ENCODE assay signal across 12 cellular contexts in genomic region chr10:29257106-29257783, GRCh38. TPM values are rescaled to one million over a fixed set of nuclear protein-coding genes. Genes with fewer than 3 reads are reported as not detected.
DNase-seq lines count a peak whose midpoint lies in the region; ATAC-seq and TF ChIP-seq lines count a peak whose summit lies in the region.
"Had no signal": no experiment of that assay in that cellular context is flagged by ENCODE, and none has a peak within 500 bp of the region (broad histone marks: within the 10 kb centered on the region; RNA-seq: fewer than 3 reads in every experiment).

No MANE protein-coding gene starts in this region.

- no peaks in the 10 kb centered on the region for H3K36me3 ChIP-seq in thoracic aorta

- no peaks in the 10 kb centered on the region for H3K9me3 ChIP-seq in thoracic aorta

- TF ChIP-seq CTCF in thoracic aorta (IDR thresholded peaks at IDR 0.05) (no peak), GM20000 (IDR thresholded peaks at IDR 0.05; ENCODE audit: extremely low read depth, missing control alignments) (no peak)

- ATAC-seq in thoracic aorta (ENCODE audit: insufficient number of reproducible peaks, low FRiP score, low read depth) (peak; percentile 68), HG03439 (IDR thresholded peaks at IDR 0.05; ENCODE audit: unreplicated experiment) (no peak), HG03175 (IDR thresholded peaks at IDR 0.05; ENCODE audit: unreplicated experiment) (no peak)

- no peaks in the 10 kb centered on the region for H3K27me3 ChIP-seq in thoracic aorta (replicated peaks; ENCODE audit: insufficient read depth)

- peaks cover 0 to 16% of the 10 kb centered on the region in 2 donors for H3K4me1 ChIP-seq in thoracic aorta (ENCODE audit: control insufficient read depth in 1 of 2, low read depth in 2 of 2)

- H3K4me3 ChIP-seq in thoracic aorta = peak overlapping the region; percentile 40

- H3K27ac ChIP-seq in thoracic aorta = peak overlapping the region; percentile 18 to 33

- DNase-seq in HT1080 (ENCODE audit: low read depth) (peak; percentile 38), amniotic stem cell (lab: John Stamatoyannopoulos, UW) (peak; percentile 52), islet precursor cell (peak; percentile 77), thoracic aorta (ENCODE audit: low spot score) (peak; percentile 9), GM20000 (ENCODE audit: low spot score) (no peak), COLO668 (lab: John Stamatoyannopoulos, UW; ENCODE audit: unreplicated experiment) (no peak)
- DNase-seq: activated CD4-positive, alpha-beta T cell treated with anti-CD3 and anti-CD28 coated beads, Interleukin-2, amount 50 U/mL, for 4 hours; NCI-H446 treated with DMSO at 0.1 percent for 48 hours had no signal

RNA-seq across cellular contexts. Expression of gene LYZL1, which starts 31.6 kb away (rescaled TPM):
- total RNA-seq in HT1080 (2014; rRNA removed; shearing (Covaris generic)) = not detected in 2 replicates
- polyA plus RNA-seq in HT1080 (2015; cell fraction: cytosol; rRNA removed) = not detected in 2 replicates
- not detected in 2 replicates for polyA plus RNA-seq in HT1080 (2015; cell fraction: nucleus; rRNA removed)
- not detected for total RNA-seq in thoracic aorta
- total RNA-seq: epithelial cell of proximal tubule had no signal
- polyA plus RNA-seq: thymus had no signal

Comparison
In these comparisons a context has a peak if more than half of its experiments do, and no peak if none do; other contexts are left out.
1. DNase-seq: peak in HT1080 (single experiment), amniotic stem cell (single experiment), islet precursor cell (single experiment) and thoracic aorta (single experiment); none in GM20000 (single experiment) and COLO668 (single experiment).